ENCODE assay signal across 10 cellular contexts in the genomic region with DNA sequence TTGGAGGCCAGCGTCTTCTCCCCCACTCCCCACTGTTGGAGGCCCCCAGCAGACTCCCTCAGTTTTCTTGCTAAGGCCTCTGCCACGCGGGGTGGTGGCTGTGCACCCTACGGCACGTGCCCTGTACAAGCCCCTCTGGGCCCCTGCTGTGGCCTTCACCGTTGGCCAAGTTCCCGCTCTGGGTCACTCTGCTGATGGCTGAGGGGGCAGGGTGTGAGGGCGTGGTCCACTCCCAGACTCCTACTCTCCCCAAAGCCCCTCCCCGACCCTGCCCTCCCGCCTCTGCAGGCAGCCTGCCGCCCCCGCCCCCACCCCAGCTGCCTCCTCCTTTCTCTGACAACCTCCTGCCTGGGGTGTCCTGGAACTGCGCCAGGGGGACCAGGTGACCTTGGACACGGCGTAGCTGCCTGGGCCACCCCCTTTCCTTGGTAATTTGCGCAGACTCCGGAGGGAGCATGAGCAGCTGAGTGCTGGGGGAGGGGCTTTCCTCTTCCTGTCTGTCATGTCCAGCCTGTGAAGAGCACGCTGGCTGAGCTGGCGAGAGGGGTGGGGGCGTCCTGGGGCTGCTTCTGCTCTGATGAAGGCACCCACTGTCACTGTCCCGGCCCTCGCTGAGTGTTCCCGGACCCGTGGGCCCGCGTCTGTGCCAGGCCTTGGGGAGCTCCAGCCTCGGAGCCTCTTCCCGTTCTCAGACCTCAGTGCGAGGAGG.
DNase-seq lines count a peak whose midpoint lies in the region; ATAC-seq and FAIRE-seq lines count a peak whose summit lies in the region.
"Had no signal": no experiment of that assay in that cellular context is flagged by ENCODE, and none has a peak within 500 bp of the region (broad histone marks: within the 10 kb centered on the region; RNA-seq: fewer than 3 reads in every experiment).

No MANE protein-coding gene starts in this region.

- 23% methylated on average over 29 of the region's 29 CpGs for WGBS in right cardiac atrium
- 23 to 33% (median 27%) methylated on average over 25 to 29 of the region's 29 CpGs for WGBS in small intestine, 3 donors

- peaks cover 8% of the 10 kb centered on the region for H3K4me1 ChIP-seq in right cardiac atrium (ENCODE audit: control insufficient read depth, insufficient read depth, low read length)
- peaks cover 0 to 2% of the 10 kb centered on the region in 2 donors for H3K4me1 ChIP-seq in small intestine (ENCODE audit: control insufficient read depth in 2 of 2, insufficient read depth in 1 of 2, low read depth in 1 of 2, low read length in 1 of 2)

- ATAC-seq in right cardiac atrium (peak; percentile 60 to 66), GM18502 (IDR thresholded peaks at IDR 0.05; ENCODE audit: poor library complexity, unreplicated experiment) (no peak)

- FAIRE-seq in small intestine (lab: Jason Lieb, UNC) = no peak

- no peaks in the 10 kb centered on the region for H3K36me3 ChIP-seq in small intestine (ENCODE audit: control insufficient read depth in 2 of 2, insufficient read depth in 2 of 2, low read length in 2 of 2)

- H3K9me3 ChIP-seq in right cardiac atrium (ENCODE audit: control insufficient read depth, low read length) (no peaks in the 10 kb centered on the region), small intestine (ENCODE audit: control insufficient read depth, low read depth) (no peaks in the 10 kb centered on the region)

- H3K4me3 ChIP-seq in right cardiac atrium (ENCODE audit: low read length) = peak overlapping the region; percentile 2
- H3K4me3 ChIP-seq in small intestine (ENCODE audit: low read depth in 1 of 2, low read length in 2 of 2) = no peak overlapping the region

- H3K27me3 ChIP-seq in right cardiac atrium (ENCODE audit: control insufficient read depth, insufficient read depth) (no peaks in the 10 kb centered on the region), small intestine (ENCODE audit: control insufficient read depth in 2 of 2, insufficient read depth in 2 of 2, low read length in 2 of 2) (no peaks in the 10 kb centered on the region)

- peak; percentile 11 for DNase-seq in NCI-H1092 treated with DMSO at 0.1 percent for 48 hours (lab: John Stamatoyannopoulos, UW)
- no peak for DNase-seq in NCI-H1092 (lab: John Stamatoyannopoulos, UW)
- peak; percentile 67 for DNase-seq in RPMI8226
- peak; percentile 59 to 79 (median 74) for DNase-seq in right cardiac atrium
- DNase-seq in small intestine = peak; percentile 41
- DNase-seq in NOMO-1 treated with DMSO at 0.1 percent for 48 hours (lab: John Stamatoyannopoulos, UW; ENCODE audit: unreplicated experiment) = no peak
- no peak for DNase-seq in activated gamma-delta T cell treated with Interleukin-2 at 50 U/mL for 16 hours
- DNase-seq: NCI-H1436 treated with DMSO at 0.1 percent for 48 hours had no signal

- intact Hi-C loops in right cardiac atrium (cut with DNase I) = loop anchor here in 1 of 4 donors (10.0 kb wide), 1 partner anchor 88 kb away; a partner anchor contains a TSS

- H3K27ac ChIP-seq in right cardiac atrium (ENCODE audit: low read length) (no peak overlapping the region), small intestine (ENCODE audit: low read depth in 1 of 2, low read length in 1 of 2) (no peak overlapping the region)
- H3K27ac ChIP-seq: 22Rv1 had no signal

Comparison
In these comparisons a context has a peak if more than half of its experiments do, and no peak if none do; other contexts are left out.
1. DNase-seq: peak in NCI-H1092 treated with DMSO at 0.1 percent for 48 hours (single experiment), RPMI8226 (single experiment), right cardiac atrium (3 of 3) and small intestine (single experiment); none in NCI-H1092 (single experiment), NOMO-1 treated with DMSO at 0.1 percent for 48 hours (single experiment) and activated gamma-delta T cell treated with Interleukin-2 at 50 U/mL for 16 hours (single experiment).